Comparison of ENCODE assay signal across 2 cellular contexts in the genomic region with DNA sequence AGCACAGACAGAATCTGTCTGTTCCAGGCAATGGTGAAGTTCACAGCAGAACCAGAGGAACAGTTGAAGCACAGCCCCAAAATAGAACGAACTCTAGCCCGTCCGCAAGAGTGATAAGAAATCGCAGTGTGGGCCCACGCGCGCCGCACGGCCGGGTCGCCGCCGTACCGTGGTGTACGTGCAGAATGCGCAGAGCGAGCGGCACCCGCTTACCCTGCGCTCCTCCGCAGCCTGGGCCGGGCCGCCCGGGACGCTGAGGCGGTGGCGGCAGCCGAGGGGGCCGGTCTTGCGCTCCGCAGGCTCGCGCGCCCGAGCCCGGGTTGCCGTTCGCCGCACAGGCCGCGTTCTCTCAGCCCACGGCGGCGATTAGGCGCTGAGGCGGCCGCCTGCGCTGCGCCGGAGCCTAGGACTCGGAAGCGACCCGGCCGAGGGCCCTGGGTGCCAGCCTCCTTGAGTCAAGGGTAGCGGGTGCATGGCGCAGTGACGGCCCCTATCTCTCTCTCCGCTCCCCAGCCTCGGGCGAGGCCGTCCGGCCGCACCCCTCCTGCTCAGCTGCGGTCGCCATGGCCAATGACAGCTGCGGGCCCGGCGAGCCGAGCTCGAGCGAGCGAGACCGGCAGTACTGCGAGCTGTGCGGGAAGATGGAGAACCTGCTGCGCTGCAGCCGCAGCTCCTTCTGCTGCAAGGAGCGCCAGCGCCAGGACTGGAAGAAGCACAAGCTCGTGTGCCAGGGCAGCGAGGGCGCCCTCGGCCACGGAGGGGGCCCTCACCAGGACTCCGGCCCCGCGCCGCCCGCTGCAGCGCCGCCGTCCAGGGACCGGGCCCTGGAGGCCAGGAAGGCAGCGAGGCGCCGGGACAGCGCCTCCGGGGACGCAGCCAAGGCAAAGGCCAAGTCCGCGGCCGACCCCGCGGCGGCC.
TF ChIP-seq lines count a peak whose summit lies in the region.

No MANE protein-coding gene starts in this region.

TF ChIP-seq in GM12891, 5 proteins besides CTCF, POLR2A, EP300 and RAD21:
- TF ChIP-seq POLR2AphosphoS5 (IDR thresholded peaks at IDR 0.05; ENCODE audit: low read depth, low read length) (no peak), TAF1 (IDR thresholded peaks at IDR 0.05; ENCODE audit: low read depth, low read length) (no peak), SPI1 (IDR thresholded peaks at IDR 0.05; ENCODE audit: low read depth, low read length) (no peak), POU2F2 (IDR thresholded peaks at IDR 0.05; ENCODE audit: low read depth, low read length) (0 out of 2 replicates have a peak, but pooled peaks have one; percentile 8), PAX5 (IDR thresholded peaks at IDR 0.05; ENCODE audit: insufficient read depth, low read length, severe bottlenecking) (no peak)

TF ChIP-seq in HepG2, 621 proteins besides CTCF, POLR2A, EP300 and RAD21 (continues in another document):
- TF ChIP-seq HNRNPK (IDR thresholded peaks at IDR 0.05; ENCODE audit: low read depth, low read length, poor library complexity, severe bottlenecking) (peak; percentile 30), MTF2 (CRISPR knock-in tag; IDR thresholded peaks at IDR 0.05; ENCODE audit: borderline replicate concordance) (peak; percentile 76; the same call in 1 of the 2 replicates), SOX6 (IDR thresholded peaks at IDR 0.05) (no peak), SOX6 (CRISPR knock-in tag; IDR thresholded peaks at IDR 0.05) (peak; percentile 70), ZNF780A (CRISPR knock-in tag; IDR thresholded peaks at IDR 0.05) (peak; percentile 89), HOXA5 (CRISPR knock-in tag; IDR thresholded peaks at IDR 0.05) (peak; percentile 43; the same call in 1 of the 2 replicates), ZNF44 (CRISPR knock-in tag; IDR thresholded peaks at IDR 0.05) (no peak), HNRNPUL1 (IDR thresholded peaks at IDR 0.05; ENCODE audit: low read depth, low read length) (no peak), GTF2F1 (IDR thresholded peaks at IDR 0.05; ENCODE audit: low read length) (no peak), ZMYM4 (CRISPR knock-in tag; IDR thresholded peaks at IDR 0.05) (peak; percentile 31; the same call in 1 of the 2 replicates), KLF16 (CRISPR knock-in tag; IDR thresholded peaks at IDR 0.05) (peak in 1 of 2 experiments; percentile 82; a peak in 1 of 4 replicates), FOXC1 (CRISPR knock-in tag; IDR thresholded peaks at IDR 0.05; ENCODE audit: borderline replicate concordance) (0 out of 2 replicates have a peak, but pooled peaks have one; percentile 6), HDAC1 (CRISPR knock-in tag; IDR thresholded peaks at IDR 0.05) (peak; percentile 85), NR1H2 (CRISPR knock-in tag; IDR thresholded peaks at IDR 0.05; ENCODE audit: borderline replicate concordance, low read depth) (no peak), ZFY (CRISPR knock-in tag; IDR thresholded peaks at IDR 0.05) (peak; percentile 81), ZNF747 (CRISPR knock-in tag; IDR thresholded peaks at IDR 0.05; ENCODE audit: borderline replicate concordance) (0 out of 2 replicates have a peak, but pooled peaks have one; percentile 22), KAT8 (CRISPR knock-in tag; IDR thresholded peaks at IDR 0.05) (0 out of 2 replicates have a peak, but pooled peaks have one; percentile 41), ZSCAN29 (CRISPR knock-in tag; conservative IDR thresholded peaks at IDR 0.05) (peak; percentile 67; the same call in 1 of the 2 replicates), ZNF556 (CRISPR knock-in tag; IDR thresholded peaks at IDR 0.05; ENCODE audit: borderline replicate concordance) (peak; percentile 80), ZNF605 (CRISPR knock-in tag; IDR thresholded peaks at IDR 0.05) (0 out of 2 replicates have a peak, but pooled peaks have one; percentile 25), AHR (CRISPR knock-in tag; IDR thresholded peaks at IDR 0.05) (no peak), HNF4G (IDR thresholded peaks at IDR 0.05; ENCODE audit: borderline replicate concordance, low read depth, low read length) (no peak), HNF4G (CRISPR knock-in tag; IDR thresholded peaks at IDR 0.05; ENCODE audit: borderline replicate concordance, low read depth) (peak; percentile 13; the same call in 1 of the 2 replicates), PHF21A (CRISPR knock-in tag; IDR thresholded peaks at IDR 0.05) (no peak), RFXAP (CRISPR knock-in tag; IDR thresholded peaks at IDR 0.05; ENCODE audit: borderline replicate concordance) (peak; percentile 35; the same call in 1 of the 2 replicates), IKZF4 (CRISPR knock-in tag; IDR thresholded peaks at IDR 0.05; ENCODE audit: borderline replicate concordance, low read depth, not compliant biosample characterization) (peak; percentile 41), ZNF326 (CRISPR knock-in tag; IDR thresholded peaks at IDR 0.05; ENCODE audit: borderline replicate concordance) (no peak), ZC3H13 (CRISPR knock-in tag; IDR thresholded peaks at IDR 0.05) (0 out of 2 replicates have a peak, but pooled peaks have one; percentile 51), ZNF788 (CRISPR knock-in tag; IDR thresholded peaks at IDR 0.05; ENCODE audit: borderline replicate concordance) (peak; percentile 63; the same call in 1 of the 2 replicates), CAMTA2 (CRISPR knock-in tag; IDR thresholded peaks at IDR 0.05; ENCODE audit: borderline replicate concordance) (no peak), ZNF563 (CRISPR knock-in tag; IDR thresholded peaks at IDR 0.05) (peak; percentile 62; the same call in 1 of the 2 replicates), YEATS4 (CRISPR knock-in tag; IDR thresholded peaks at IDR 0.05; ENCODE audit: borderline replicate concordance) (peak; percentile 41; the same call in 1 of the 2 replicates), ZNF891 (CRISPR knock-in tag; IDR thresholded peaks at IDR 0.05) (no peak), SALL2 (CRISPR knock-in tag; IDR thresholded peaks at IDR 0.05) (peak; percentile 80; the same call in 1 of the 2 replicates), HOXD1 (CRISPR knock-in tag; IDR thresholded peaks at IDR 0.05) (no peak), SOX5 (CRISPR knock-in tag; IDR thresholded peaks at IDR 0.05; ENCODE audit: borderline replicate concordance) (peak; percentile 56; the same call in 1 of the 2 replicates), MYNN (CRISPR knock-in tag; IDR thresholded peaks at IDR 0.05; ENCODE audit: low read depth) (no peak), RCOR2 (CRISPR knock-in tag; IDR thresholded peaks at IDR 0.05) (no peak)
- TF ChIP-seq, protein P1, sequence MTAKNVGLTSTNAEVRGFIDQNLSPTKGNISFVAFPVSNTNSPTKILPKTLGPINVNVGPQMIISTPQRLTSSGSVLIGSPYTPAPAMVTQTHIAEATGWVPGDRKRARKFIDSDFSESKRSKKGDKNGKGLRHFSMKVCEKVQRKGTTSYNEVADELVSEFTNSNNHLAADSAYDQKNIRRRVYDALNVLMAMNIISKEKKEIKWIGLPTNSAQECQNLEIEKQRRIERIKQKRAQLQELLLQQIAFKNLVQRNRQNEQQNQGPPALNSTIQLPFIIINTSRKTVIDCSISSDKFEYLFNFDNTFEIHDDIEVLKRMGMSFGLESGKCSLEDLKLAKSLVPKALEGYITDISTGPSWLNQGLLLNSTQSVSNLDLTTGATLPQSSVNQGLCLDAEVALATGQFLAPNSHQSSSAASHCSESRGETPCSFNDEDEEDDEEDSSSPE (CRISPR knock-in tag; IDR thresholded peaks at IDR 0.05): no peak
- TF ChIP-seq, protein P2, sequence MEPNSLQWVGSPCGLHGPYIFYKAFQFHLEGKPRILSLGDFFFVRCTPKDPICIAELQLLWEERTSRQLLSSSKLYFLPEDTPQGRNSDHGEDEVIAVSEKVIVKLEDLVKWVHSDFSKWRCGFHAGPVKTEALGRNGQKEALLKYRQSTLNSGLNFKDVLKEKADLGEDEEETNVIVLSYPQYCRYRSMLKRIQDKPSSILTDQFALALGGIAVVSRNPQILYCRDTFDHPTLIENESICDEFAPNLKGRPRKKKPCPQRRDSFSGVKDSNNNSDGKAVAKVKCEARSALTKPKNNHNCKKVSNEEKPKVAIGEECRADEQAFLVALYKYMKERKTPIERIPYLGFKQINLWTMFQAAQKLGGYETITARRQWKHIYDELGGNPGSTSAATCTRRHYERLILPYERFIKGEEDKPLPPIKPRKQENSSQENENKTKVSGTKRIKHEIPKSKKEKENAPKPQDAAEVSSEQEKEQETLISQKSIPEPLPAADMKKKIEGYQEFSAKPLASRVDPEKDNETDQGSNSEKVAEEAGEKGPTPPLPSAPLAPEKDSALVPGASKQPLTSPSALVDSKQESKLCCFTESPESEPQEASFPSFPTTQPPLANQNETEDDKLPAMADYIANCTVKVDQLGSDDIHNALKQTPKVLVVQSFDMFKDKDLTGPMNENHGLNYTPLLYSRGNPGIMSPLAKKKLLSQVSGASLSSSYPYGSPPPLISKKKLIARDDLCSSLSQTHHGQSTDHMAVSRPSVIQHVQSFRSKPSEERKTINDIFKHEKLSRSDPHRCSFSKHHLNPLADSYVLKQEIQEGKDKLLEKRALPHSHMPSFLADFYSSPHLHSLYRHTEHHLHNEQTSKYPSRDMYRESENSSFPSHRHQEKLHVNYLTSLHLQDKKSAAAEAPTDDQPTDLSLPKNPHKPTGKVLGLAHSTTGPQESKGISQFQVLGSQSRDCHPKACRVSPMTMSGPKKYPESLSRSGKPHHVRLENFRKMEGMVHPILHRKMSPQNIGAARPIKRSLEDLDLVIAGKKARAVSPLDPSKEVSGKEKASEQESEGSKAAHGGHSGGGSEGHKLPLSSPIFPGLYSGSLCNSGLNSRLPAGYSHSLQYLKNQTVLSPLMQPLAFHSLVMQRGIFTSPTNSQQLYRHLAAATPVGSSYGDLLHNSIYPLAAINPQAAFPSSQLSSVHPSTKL (CRISPR knock-in tag; IDR thresholded peaks at IDR 0.05): peak; percentile 57; the same call in 1 of the 2 replicates
- TF ChIP-seq, protein P3, sequence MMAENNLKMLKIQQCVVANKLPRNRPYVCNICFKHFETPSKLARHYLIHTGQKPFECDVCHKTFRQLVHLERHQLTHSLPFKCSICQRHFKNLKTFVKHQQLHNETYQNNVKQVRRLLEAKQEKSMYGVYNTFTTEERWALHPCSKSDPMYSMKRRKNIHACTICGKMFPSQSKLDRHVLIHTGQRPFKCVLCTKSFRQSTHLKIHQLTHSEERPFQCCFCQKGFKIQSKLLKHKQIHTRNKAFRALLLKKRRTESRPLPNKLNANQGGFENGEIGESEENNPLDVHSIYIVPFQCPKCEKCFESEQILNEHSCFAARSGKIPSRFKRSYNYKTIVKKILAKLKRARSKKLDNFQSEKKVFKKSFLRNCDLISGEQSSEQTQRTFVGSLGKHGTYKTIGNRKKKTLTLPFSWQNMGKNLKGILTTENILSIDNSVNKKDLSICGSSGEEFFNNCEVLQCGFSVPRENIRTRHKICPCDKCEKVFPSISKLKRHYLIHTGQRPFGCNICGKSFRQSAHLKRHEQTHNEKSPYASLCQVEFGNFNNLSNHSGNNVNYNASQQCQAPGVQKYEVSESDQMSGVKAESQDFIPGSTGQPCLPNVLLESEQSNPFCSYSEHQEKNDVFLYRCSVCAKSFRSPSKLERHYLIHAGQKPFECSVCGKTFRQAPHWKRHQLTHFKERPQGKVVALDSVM (CRISPR knock-in tag; IDR thresholded peaks at IDR 0.05): peak; percentile 77
- TF ChIP-seq, protein P4, sequence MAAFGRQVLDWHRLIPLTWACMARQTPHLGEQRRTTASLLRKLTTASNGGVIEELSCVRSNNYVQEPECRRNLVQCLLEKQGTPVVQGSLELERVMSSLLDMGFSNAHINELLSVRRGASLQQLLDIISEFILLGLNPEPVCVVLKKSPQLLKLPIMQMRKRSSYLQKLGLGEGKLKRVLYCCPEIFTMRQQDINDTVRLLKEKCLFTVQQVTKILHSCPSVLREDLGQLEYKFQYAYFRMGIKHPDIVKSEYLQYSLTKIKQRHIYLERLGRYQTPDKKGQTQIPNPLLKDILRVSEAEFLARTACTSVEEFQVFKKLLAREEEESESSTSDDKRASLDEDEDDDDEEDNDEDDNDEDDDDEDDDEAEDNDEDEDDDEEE (CRISPR knock-in tag; IDR thresholded peaks at IDR 0.05): 0 out of 2 replicates have a peak, but pooled peaks have one; percentile 29
- TF ChIP-seq, protein P5, sequence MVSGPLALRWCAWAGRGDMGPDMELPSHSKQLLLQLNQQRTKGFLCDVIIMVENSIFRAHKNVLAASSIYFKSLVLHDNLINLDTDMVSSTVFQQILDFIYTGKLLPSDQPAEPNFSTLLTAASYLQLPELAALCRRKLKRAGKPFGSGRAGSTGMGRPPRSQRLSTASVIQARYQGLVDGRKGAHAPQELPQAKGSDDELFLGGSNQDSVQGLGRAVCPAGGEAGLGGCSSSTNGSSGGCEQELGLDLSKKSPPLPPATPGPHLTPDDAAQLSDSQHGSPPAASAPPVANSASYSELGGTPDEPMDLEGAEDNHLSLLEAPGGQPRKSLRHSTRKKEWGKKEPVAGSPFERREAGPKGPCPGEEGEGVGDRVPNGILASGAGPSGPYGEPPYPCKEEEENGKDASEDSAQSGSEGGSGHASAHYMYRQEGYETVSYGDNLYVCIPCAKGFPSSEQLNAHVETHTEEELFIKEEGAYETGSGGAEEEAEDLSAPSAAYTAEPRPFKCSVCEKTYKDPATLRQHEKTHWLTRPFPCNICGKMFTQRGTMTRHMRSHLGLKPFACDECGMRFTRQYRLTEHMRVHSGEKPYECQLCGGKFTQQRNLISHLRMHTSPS (CRISPR knock-in tag; IDR thresholded peaks at IDR 0.05; ENCODE audit: low read depth): peak; percentile 31; the same call in 1 of the 2 replicates
- TF ChIP-seq, protein P6, sequence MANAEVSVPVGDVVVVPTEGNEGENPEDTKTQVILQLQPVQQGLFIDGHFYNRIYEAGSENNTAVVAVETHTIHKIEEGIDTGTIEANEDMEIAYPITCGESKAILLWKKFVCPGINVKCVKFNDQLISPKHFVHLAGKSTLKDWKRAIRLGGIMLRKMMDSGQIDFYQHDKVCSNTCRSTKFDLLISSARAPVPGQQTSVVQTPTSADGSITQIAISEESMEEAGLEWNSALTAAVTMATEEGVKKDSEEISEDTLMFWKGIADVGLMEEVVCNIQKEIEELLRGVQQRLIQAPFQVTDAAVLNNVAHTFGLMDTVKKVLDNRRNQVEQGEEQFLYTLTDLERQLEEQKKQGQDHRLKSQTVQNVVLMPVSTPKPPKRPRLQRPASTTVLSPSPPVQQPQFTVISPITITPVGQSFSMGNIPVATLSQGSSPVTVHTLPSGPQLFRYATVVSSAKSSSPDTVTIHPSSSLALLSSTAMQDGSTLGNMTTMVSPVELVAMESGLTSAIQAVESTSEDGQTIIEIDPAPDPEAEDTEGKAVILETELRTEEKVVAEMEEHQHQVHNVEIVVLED (CRISPR knock-in tag; IDR thresholded peaks at IDR 0.05; ENCODE audit: borderline replicate concordance): no peak
- TF ChIP-seq, protein P7, sequence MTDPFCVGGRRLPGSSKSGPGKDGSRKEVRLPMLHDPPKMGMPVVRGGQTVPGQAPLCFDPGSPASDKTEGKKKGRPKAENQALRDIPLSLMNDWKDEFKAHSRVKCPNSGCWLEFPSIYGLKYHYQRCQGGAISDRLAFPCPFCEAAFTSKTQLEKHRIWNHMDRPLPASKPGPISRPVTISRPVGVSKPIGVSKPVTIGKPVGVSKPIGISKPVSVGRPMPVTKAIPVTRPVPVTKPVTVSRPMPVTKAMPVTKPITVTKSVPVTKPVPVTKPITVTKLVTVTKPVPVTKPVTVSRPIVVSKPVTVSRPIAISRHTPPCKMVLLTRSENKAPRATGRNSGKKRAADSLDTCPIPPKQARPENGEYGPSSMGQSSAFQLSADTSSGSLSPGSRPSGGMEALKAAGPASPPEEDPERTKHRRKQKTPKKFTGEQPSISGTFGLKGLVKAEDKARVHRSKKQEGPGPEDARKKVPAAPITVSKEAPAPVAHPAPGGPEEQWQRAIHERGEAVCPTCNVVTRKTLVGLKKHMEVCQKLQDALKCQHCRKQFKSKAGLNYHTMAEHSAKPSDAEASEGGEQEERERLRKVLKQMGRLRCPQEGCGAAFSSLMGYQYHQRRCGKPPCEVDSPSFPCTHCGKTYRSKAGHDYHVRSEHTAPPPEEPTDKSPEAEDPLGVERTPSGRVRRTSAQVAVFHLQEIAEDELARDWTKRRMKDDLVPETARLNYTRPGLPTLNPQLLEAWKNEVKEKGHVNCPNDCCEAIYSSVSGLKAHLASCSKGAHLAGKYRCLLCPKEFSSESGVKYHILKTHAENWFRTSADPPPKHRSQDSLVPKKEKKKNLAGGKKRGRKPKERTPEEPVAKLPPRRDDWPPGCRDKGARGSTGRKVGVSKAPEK (CRISPR knock-in tag; IDR thresholded peaks at IDR 0.05; ENCODE audit: borderline replicate concordance): no peak
